Comparison of ENCODE assay signal across 8 cellular contexts in genomic region chr11:560305-561147, GRCh38. TPM values are rescaled to one million over a fixed set of nuclear protein-coding genes. Genes with fewer than 3 reads are reported as not detected.
DNase-seq lines count a peak whose midpoint lies in the region; ATAC-seq lines count a peak whose summit lies in the region.

TSS of gene LMNTD2 (minus strand) at chr11:560738. CDS start at chr11:560716, 22 bp downstream.
TSS of gene RASSF7 (plus strand) at chr11:560970. CDS start at chr11:561769, 799 bp downstream.

- no peaks in the 10 kb centered on the region for H3K9me3 ChIP-seq in BLaER1 treated with 17β-estradiol and CSF1 and Interleukin-3, amounts not matched to agents 10 nM and 100 nM (replicated peaks in 1 of 11)

- H3K36me3 Mint-ChIP-seq in activated CD4-positive, alpha-beta memory T cell treated with anti-CD3 and anti-CD28 coated beads, Interleukin-2, amount 10 ng/mL, durations not matched to agents 7 days and 5 days (ENCODE audit: low read depth) = peaks cover 10% of the 10 kb centered on the region

- H3K4me2 ChIP-seq in BLaER1 treated with 17β-estradiol and CSF1 and Interleukin-3, amounts not matched to agents 10 nM and 100 nM = peak within 1 kb of the TSS; percentile 93 to 100 (median 98)

- peaks cover 0 to 22% (median 0%) of the 10 kb centered on the region in 11 experiments; a peak in 5 of 22 replicates for H3K36me3 ChIP-seq in BLaER1 treated with 17β-estradiol and CSF1 and Interleukin-3, amounts not matched to agents 10 nM and 100 nM

- POLR2A ChIA-PET in activated CD4-positive, alpha-beta memory T cell treated with anti-CD3 and anti-CD28 coated beads, Interleukin-2, amount 10 ng/mL, durations not matched to agents 7 days and 5 days (lab: Charles Lee) = interaction anchor here (0.9 to 2.1 kb wide), 12 partner anchors 8 to 161 kb away, joined by 3 to 14 read pairs (median 5); partner anchors contain the start of genes HRAS, IRF7, LRRC56 and PHRF1

- H3K27ac ChIP-seq in BLaER1 treated with 17β-estradiol and CSF1 and Interleukin-3, amounts not matched to agents 10 nM and 100 nM = peak within 1 kb of the TSS; percentile 42 to 70 (median 62); a peak in 20 of 22 replicates

- peaks cover 15% of the 10 kb centered on the region for H3K27me3 Mint-ChIP-seq in activated CD4-positive, alpha-beta memory T cell treated with anti-CD3 and anti-CD28 coated beads, Interleukin-2, amount 10 ng/mL, durations not matched to agents 7 days and 5 days

- H3K4me3 Mint-ChIP-seq in activated CD4-positive, alpha-beta memory T cell treated with anti-CD3 and anti-CD28 coated beads, Interleukin-2, amount 10 ng/mL, durations not matched to agents 7 days and 5 days = peak within 1 kb of the TSS; percentile 94

- peaks cover 22 to 66% (median 45%) of the 10 kb centered on the region in 11 experiments; a peak in 21 of 22 replicates for H4K20me1 ChIP-seq in BLaER1 treated with 17β-estradiol and CSF1 and Interleukin-3, amounts not matched to agents 10 nM and 100 nM

- peaks cover 20% of the 10 kb centered on the region for H3K4me1 Mint-ChIP-seq in activated CD4-positive, alpha-beta memory T cell treated with anti-CD3 and anti-CD28 coated beads, Interleukin-2, amount 10 ng/mL, durations not matched to agents 7 days and 5 days

- H3K9ac ChIP-seq in BLaER1 treated with 17β-estradiol and CSF1 and Interleukin-3, amounts not matched to agents 10 nM and 100 nM = peak within 1 kb of the TSS; percentile 62 to 85 (median 77)

- H3K4me3 ChIP-seq in BLaER1 treated with 17β-estradiol and CSF1 and Interleukin-3, amounts not matched to agents 10 nM and 100 nM = peak within 1 kb of the TSS; percentile 77 to 99 (median 98)

- peak within 1 kb of the TSS; percentile 71 for H3K27ac Mint-ChIP-seq in activated CD4-positive, alpha-beta memory T cell treated with anti-CD3 and anti-CD28 coated beads, Interleukin-2, amount 10 ng/mL, durations not matched to agents 7 days and 5 days

- ATAC-seq in GM19328 (IDR thresholded peaks at IDR 0.05; ENCODE audit: unreplicated experiment) = peak; percentile 86
- peak; percentile 46 for ATAC-seq in HG03469 (IDR thresholded peaks at IDR 0.05; ENCODE audit: unreplicated experiment)

- no peaks in the 10 kb centered on the region for H3K9me3 Mint-ChIP-seq in activated CD4-positive, alpha-beta memory T cell treated with anti-CD3 and anti-CD28 coated beads, Interleukin-2, amount 10 ng/mL, durations not matched to agents 7 days and 5 days

- DNase-seq in NCI-H774 (lab: John Stamatoyannopoulos, UW) (peak; percentile 91), medulla oblongata (ENCODE audit: extremely low spot score) (peak; percentile 85)
- peak; percentile 95 for DNase-seq in activated CD4-positive, alpha-beta memory T cell treated with anti-CD3 and anti-CD28 coated beads, Interleukin-2, amount 10 ng/mL, durations not matched to agents 7 days and 5 days
- DNase-seq in effector CD4-positive, alpha-beta T cell = peak; percentile 93
- DNase-seq in stimulated activated CD4-positive, alpha-beta T cell treated with anti-CD3 and anti-CD28 coated beads, TNF-alpha, amount 100 ng/mL, for 4 hours (ENCODE audit: low read depth in 3 of 3) = peak; percentile 95 to 97 (median 95)

- CTCF ChIA-PET in activated CD4-positive, alpha-beta memory T cell treated with anti-CD3 and anti-CD28 coated beads, Interleukin-2, amount 10 ng/mL, durations not matched to agents 7 days and 5 days (lab: Charles Lee) = interaction anchor here (1.0 to 1.5 kb wide), 3 partner anchors 8 to 166 kb away, joined by 3 to 5 read pairs (median 3); no protein-coding TSS in a partner anchor

- peaks cover 40 to 48% (median 44%) of the 10 kb centered on the region in 11 experiments for H3K27me3 ChIP-seq in BLaER1 treated with 17β-estradiol and CSF1 and Interleukin-3, amounts not matched to agents 10 nM and 100 nM

- H3K4me1 ChIP-seq in BLaER1 treated with 17β-estradiol and CSF1 and Interleukin-3, amounts not matched to agents 10 nM and 100 nM = peaks cover 25 to 60% (median 38%) of the 10 kb centered on the region in 10 experiments

RNA-seq across cellular contexts. Expression of gene LMNTD2, which starts in this region (rescaled TPM):
- total RNA-seq in activated CD4-positive, alpha-beta memory T cell treated with anti-CD3 and anti-CD28 coated beads, Interleukin-2, amount 10 ng/mL, durations not matched to agents 7 days and 5 days = 1 to 10 TPM; 2.5 to 3.2 TPM

RNA-seq across cellular contexts. Expression of gene RASSF7, which starts in this region (rescaled TPM):
- total RNA-seq in activated CD4-positive, alpha-beta memory T cell treated with anti-CD3 and anti-CD28 coated beads, Interleukin-2, amount 10 ng/mL, durations not matched to agents 7 days and 5 days = 10 to 100 TPM; 32.7 to 32.8 TPM

Comparison
In these comparisons a context has a peak if more than half of its experiments do, and no peak if none do; other contexts are left out.
1. Peak in every context shown above with its lines: DNase-seq, ATAC-seq, H3K4me3 ChIP-seq and H3K27ac ChIP-seq.